Comparison of ENCODE assay signal across 10 cellular contexts in the genomic region with DNA sequence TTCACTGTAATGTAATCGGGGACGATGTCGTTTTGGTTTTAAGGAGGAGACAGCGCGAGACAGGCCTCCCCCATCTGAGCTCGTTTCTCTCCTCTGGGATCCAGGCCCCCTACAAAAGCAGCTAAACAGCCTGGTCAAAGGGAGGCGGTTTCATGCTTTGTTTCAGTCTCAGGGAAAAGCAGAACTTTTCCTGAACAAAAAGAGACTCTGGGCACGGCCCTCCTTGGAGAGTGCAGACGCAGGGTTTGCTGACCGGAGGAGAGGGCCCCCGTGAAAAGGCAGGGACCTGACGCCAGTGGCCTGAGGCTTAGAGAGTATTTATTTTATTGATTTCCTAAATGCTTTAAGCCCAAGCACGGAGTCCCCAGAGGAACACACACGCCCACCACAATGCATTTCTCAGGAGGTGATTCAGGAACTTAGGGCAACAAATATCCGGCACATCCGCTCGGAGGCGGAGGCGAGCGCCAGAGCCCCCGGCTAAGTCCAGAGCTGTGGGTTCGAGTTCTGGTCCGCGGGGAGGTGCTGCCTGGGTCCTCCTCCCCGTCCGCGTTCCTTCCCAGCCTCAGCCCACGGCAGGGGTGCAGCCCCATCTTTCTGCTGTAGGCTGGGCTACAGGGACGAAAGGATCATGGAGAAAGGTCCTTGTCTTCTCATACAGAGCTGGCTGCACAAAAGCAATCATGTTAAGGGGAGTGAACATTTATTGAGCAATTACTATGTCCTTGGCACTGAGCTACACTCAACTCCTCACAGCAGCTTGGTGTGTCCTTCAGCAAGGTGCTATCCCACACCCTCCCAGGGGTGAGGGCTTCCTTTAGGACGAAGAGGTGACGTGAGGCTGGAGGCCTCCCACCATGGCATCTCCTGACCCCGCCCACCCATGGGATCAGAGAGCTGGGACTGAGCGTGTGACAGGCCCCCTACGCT. TPM values are rescaled to one million over a fixed set of nuclear protein-coding genes. Genes with fewer than 3 reads are reported as not detected.
DNase-seq lines count a peak whose midpoint lies in the region; ATAC-seq and TF ChIP-seq lines count a peak whose summit lies in the region.
"Had no signal": no experiment of that assay in that cellular context is flagged by ENCODE, and none has a peak within 500 bp of the region (broad histone marks: within the 10 kb centered on the region; RNA-seq: fewer than 3 reads in every experiment).

No MANE protein-coding gene starts in this region.

- peaks cover 42% of the 10 kb centered on the region for H3K4me1 ChIP-seq in smooth muscle cell (ENCODE audit: low read depth)

- peak; percentile 88 for DNase-seq in ELR (ENCODE audit: low read depth)
- peak; percentile 84 for DNase-seq in fibroblast of the aortic adventitia (ENCODE audit: low read depth)
- no peak for DNase-seq in smooth muscle cell (lab: John Stamatoyannopoulos, UW; ENCODE audit: unreplicated experiment)
- no peak for DNase-seq in stimulated activated CD4-positive, alpha-beta T cell treated with anti-CD3 and anti-CD28 coated beads, Interleukin-4, amount 100 ng/mL, for 4 hours
- DNase-seq in foreskin melanocyte: no peak
- DNase-seq: activated gamma-delta T cell; stimulated activated CD4-positive, alpha-beta T cell treated with anti-CD3 and anti-CD28 coated beads, Interleukin-12 subunit alpha, Interleukin-12 subunit beta, amount 100 ng/mL, for 4 hours had no signal

- no peaks in the 10 kb centered on the region for H4K20me1 ChIP-seq in smooth muscle cell (ENCODE audit: low read depth)

- H2AFZ ChIP-seq in smooth muscle cell (ENCODE audit: low read depth): no peak overlapping the region

- peak overlapping the region; percentile 71 for H3K4me2 ChIP-seq in smooth muscle cell

- H3K9ac ChIP-seq in smooth muscle cell (ENCODE audit: low read depth): peak overlapping the region; percentile 67

- 29% methylated on average over 34 of the region's 34 CpGs for WGBS in smooth muscle cell (ENCODE audit: low lambda C conversion rate)

- H3K79me2 ChIP-seq in smooth muscle cell (ENCODE audit: low read depth): peaks cover 15% of the 10 kb centered on the region

- TF ChIP-seq CTCF in VCaP (conservative IDR thresholded peaks at IDR 0.05) (no peak), fibroblast of the aortic adventitia (IDR thresholded peaks at IDR 0.05; ENCODE audit: insufficient read depth, low read length) (no peak), smooth muscle cell (IDR thresholded peaks at IDR 0.05; ENCODE audit: borderline replicate concordance, insufficient read depth, poor library complexity, severe bottlenecking) (no peak)

- no peaks in the 10 kb centered on the region for H3K9me3 ChIP-seq in smooth muscle cell (replicated peaks; ENCODE audit: low read depth)

- no peaks in the 10 kb centered on the region for H3K27me3 ChIP-seq in smooth muscle cell (ENCODE audit: low read depth)

- H3K4me3 ChIP-seq in fibroblast of the aortic adventitia (ENCODE audit: low read depth, low read length) (peak overlapping the region; percentile 25), smooth muscle cell (peak overlapping the region; percentile 22)

- ATAC-seq in GM21381 (IDR thresholded peaks at IDR 0.05; ENCODE audit: unreplicated experiment) (no peak), HG03520 (IDR thresholded peaks at IDR 0.05; ENCODE audit: unreplicated experiment) (no peak)

- no peaks in the 10 kb centered on the region for H3K36me3 ChIP-seq in smooth muscle cell (ENCODE audit: low read depth)

- H3K27ac ChIP-seq in VCaP (peak overlapping the region; percentile 95), smooth muscle cell (ENCODE audit: low read depth) (peak overlapping the region; percentile 91)

- peaks cover 17% of the 10 kb centered on the region for H3F3A ChIP-seq in smooth muscle cell (ENCODE audit: low read depth)

RNA-seq across cellular contexts. Expression of a gene that starts 40.0 kb away (rescaled TPM):
- total RNA-seq in fibroblast of the aortic adventitia (ENCODE audit: low replicate concordance) (6.9 and 30.9 TPM in 2 replicates), smooth muscle cell (36.9 and 49.5 TPM in 2 replicates)
- polyA plus RNA-seq in smooth muscle cell: 69.6 and 176 TPM in 2 replicates

RNA-seq across cellular contexts. Expression of a gene that starts 47.4 kb away (rescaled TPM):
- 3.5 and 36.1 TPM in 2 replicates for total RNA-seq in fibroblast of the aortic adventitia (ENCODE audit: low replicate concordance)
- total RNA-seq in smooth muscle cell: 59.9 and 87.7 TPM in 2 replicates
- polyA plus RNA-seq in smooth muscle cell: 180 and 234 TPM in 2 replicates

Comparison
In these comparisons a context has a peak if more than half of its experiments do, and no peak if none do; other contexts are left out.
1. DNase-seq: peak in ELR (single experiment) and fibroblast of the aortic adventitia (single experiment); none in smooth muscle cell (single experiment), stimulated activated CD4-positive, alpha-beta T cell treated with anti-CD3 and anti-CD28 coated beads, Interleukin-4, amount 100 ng/mL, for 4 hours (0 of 2) and foreskin melanocyte (single experiment).